ENCODE assay signal across 8 cellular contexts in genomic region chr2:237923507-237924163, GRCh38. TPM values are rescaled to one million over a fixed set of nuclear protein-coding genes. Genes with fewer than 3 reads are reported as not detected.
DNase-seq lines count a peak whose midpoint lies in the region; ATAC-seq and TF ChIP-seq lines count a peak whose summit lies in the region.

No MANE protein-coding gene starts in this region.

- H3K9me3 ChIP-seq in AG04450 (ENCODE audit: control insufficient read depth, insufficient read depth, low read length) (no peaks in the 10 kb centered on the region; the same call in none of the 2 replicates), WERI-Rb-1 (ENCODE audit: severe bottlenecking) (no peaks in the 10 kb centered on the region), mammary epithelial cell (replicated peaks; ENCODE audit: insufficient read depth, low read length) (peaks cover 3% of the 10 kb centered on the region)

- H3K4me3 ChIP-seq in AG04450 (ENCODE audit: low read depth, low read length) (no peak overlapping the region), WERI-Rb-1 (ENCODE audit: low read depth, low read length) (peak overlapping the region; percentile 3; the same call in 1 of the 2 replicates), mammary epithelial cell (replicated peaks in 1 of 3; ENCODE audit: insufficient read depth in 1 of 3, low read depth in 2 of 3, low read length in 3 of 3) (no peak overlapping the region)
- no peak overlapping the region for H3K4me3 ChIP-seq in Jurkat, Clone E6-1 (ENCODE audit: low read length)

- peak; percentile 79 for TF ChIP-seq CTCF in AG04450 (IDR thresholded peaks at IDR 0.05; ENCODE audit: low read depth, low read length)
- peak; percentile 91 for TF ChIP-seq CTCF in WERI-Rb-1 (IDR thresholded peaks at IDR 0.05; ENCODE audit: low read depth, low read length)
- peak; percentile 51 to 55 for TF ChIP-seq CTCF in mammary epithelial cell (conservative IDR thresholded peaks at IDR 0.05 in 1 of 2, IDR thresholded peaks at IDR 0.05 in 1 of 2; ENCODE audit: extremely low read depth in 1 of 2, insufficient read depth in 1 of 2, low read depth in 1 of 2, low read length in 2 of 2)

- BruUV-seq in mammary epithelial cell (replicated peaks; lab: Mats Ljungman, UMichigan): no TSS peak

- in situ Hi-C loops in mammary epithelial cell (cut with MboI; ENCODE audit: low sequenced_read_pairs in 2 of 2): no loop called here

- CTCF ChIA-PET in AG04450 (lab: Charles Lee) (interaction anchor here (0.6 to 2.0 kb wide), 27 partner anchors 8 to 342 kb away, joined by 3 to 8 read pairs (median 3); partner anchors contain the start of gene SCLY), mammary epithelial cell (lab: Charles Lee; ENCODE audit: low non-redundant PET) (interaction anchor here (0.7 kb wide), 1 partner anchor 15 kb away, joined by 3 read pairs; no protein-coding TSS in a partner anchor)

- dilution Hi-C loops in mammary epithelial cell (cut with HindIII; ENCODE audit: low sequenced_read_pairs): loop anchor here (5.0 kb wide), 1 partner anchor 41 kb away; no protein-coding TSS in a partner anchor

- peak; percentile 88 for ATAC-seq in GM19397 (IDR thresholded peaks at IDR 0.05; ENCODE audit: unreplicated experiment)
- no peak for ATAC-seq in GM19328 (IDR thresholded peaks at IDR 0.05; ENCODE audit: unreplicated experiment)

- H3K27me3 ChIP-seq in AG04450 (ENCODE audit: control insufficient read depth, insufficient read depth, low read length): no peaks in the 10 kb centered on the region
- no peaks in the 10 kb centered on the region for H3K27me3 ChIP-seq in WERI-Rb-1 (ENCODE audit: insufficient read depth, low read depth, severe bottlenecking)
- no peaks in the 10 kb centered on the region for H3K27me3 ChIP-seq in mammary epithelial cell (ENCODE audit: insufficient read depth, low read length)
- H3K27me3 ChIP-seq in layer of hippocampus (ENCODE audit: control insufficient read depth, insufficient read depth, low read length): no peaks in the 10 kb centered on the region

- WGBS in mammary epithelial cell (ENCODE audit: low coverage, missing lambda C conversion rate): 41% methylated on average over 25 of the region's 32 CpGs

- no peaks in the 10 kb centered on the region for H4K20me1 ChIP-seq in mammary epithelial cell (ENCODE audit: insufficient read depth, low read length)

- H3K4me2 ChIP-seq in mammary epithelial cell (ENCODE audit: insufficient read depth, low read depth, low read length): no peak overlapping the region

- H3K36me3 ChIP-seq in WERI-Rb-1: no peaks in the 10 kb centered on the region
- no peaks in the 10 kb centered on the region for H3K36me3 ChIP-seq in mammary epithelial cell (ENCODE audit: insufficient read depth, low read length)

- H3K9ac ChIP-seq in mammary epithelial cell (ENCODE audit: insufficient read depth, low read length): no peak overlapping the region

- DNase-seq in AG04450 (ENCODE audit: low read depth, low spot score): peak; percentile 23
- DNase-seq in Jurkat, Clone E6-1 (ENCODE audit: low read depth, low spot score): peak; percentile 51
- peak; percentile 63 for DNase-seq in WERI-Rb-1
- peak; percentile 29 for DNase-seq in mammary epithelial cell
- peak; percentile 83 to 89 for DNase-seq in stimulated activated CD4-positive, alpha-beta T cell treated with anti-CD3 and anti-CD28 coated beads, Interleukin-2, amount 100 ng/mL, for 48 hours

- H3K79me2 ChIP-seq in mammary epithelial cell (ENCODE audit: insufficient read depth, low read length): no peaks in the 10 kb centered on the region

- peaks cover 14% of the 10 kb centered on the region for H3K4me1 ChIP-seq in mammary epithelial cell (ENCODE audit: insufficient read depth, low read length)

- H2AFZ ChIP-seq in mammary epithelial cell (ENCODE audit: low read depth, low read length): no peak overlapping the region

- POLR2A ChIA-PET in AG04450 (lab: Yijun Ruan, JAX): interaction anchor here (0.8 kb wide), 2 partner anchors 8 to 18 kb away, joined by 3 to 4 read pairs; no protein-coding TSS in a partner anchor

- H3K27ac ChIP-seq in AG04450 (ENCODE audit: low read depth, low read length) (no peak overlapping the region), WERI-Rb-1 (no peak overlapping the region; the same call in 1 of the 2 replicates), mammary epithelial cell (ENCODE audit: insufficient read depth, low read depth, low read length) (no peak overlapping the region), layer of hippocampus (ENCODE audit: low read depth, low read length) (peak overlapping the region; percentile 57)

- intact Hi-C loops in mammary epithelial cell (cut with micrococcal nuclease): loop anchor here (2.0 kb wide), 1 partner anchor 65 kb away; the partner anchor contains the start of gene RAMP1

RNA-seq across cellular contexts. Expression of gene UBE2F, which starts 43.2 kb away (rescaled TPM):
- polyA plus RNA-seq in AG04450 (2011; rRNA removed) (91.8 and 119 TPM in 2 replicates), mammary epithelial cell (84.4 TPM)
- 34.3 and 42.1 TPM in 2 replicates for polyA minus RNA-seq in AG04450 (2011; rRNA and poly(A)+ RNA removed)
- polyA plus RNA-seq in Jurkat, Clone E6-1 (2012; ENCODE audit: insufficient read depth, insufficient read length): 88.2 TPM
- 10 to 100 TPM; 41.5 to 69.3 TPM for total RNA-seq in mammary epithelial cell
- polyA minus RNA-seq in mammary epithelial cell: 30.8 TPM

Comparison
In these comparisons a context has a peak if more than half of its experiments do, and no peak if none do; other contexts are left out.
1. DNase-seq: peak in every context shown above with its lines; median percentile 86 in stimulated activated CD4-positive, alpha-beta T cell treated with anti-CD3 and anti-CD28 coated beads, Interleukin-2, amount 100 ng/mL, for 48 hours; 63 in WERI-Rb-1; 51 in Jurkat, Clone E6-1; 29 in mammary epithelial cell; 23 in AG04450.